ENCODE assay signal across 1 cellular context in the genomic region with DNA sequence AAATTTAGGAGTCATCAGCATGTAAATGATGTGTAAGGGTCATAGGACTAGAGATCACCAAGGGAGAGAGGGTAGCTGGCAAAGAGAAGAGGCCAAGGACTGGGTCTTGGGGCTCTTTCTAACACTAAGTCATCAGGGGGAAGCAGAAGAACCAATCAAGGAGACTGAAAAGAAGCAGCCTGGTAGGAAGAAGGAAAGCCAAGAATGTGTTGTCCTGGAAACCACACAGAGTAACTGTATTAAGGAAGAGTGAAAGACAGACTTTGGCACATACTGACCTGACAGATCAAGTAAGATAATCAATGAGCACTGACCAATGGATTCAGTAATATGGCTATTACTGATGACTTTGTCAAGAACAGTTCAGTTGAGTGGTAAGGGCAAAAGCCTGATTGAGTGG.
TF ChIP-seq lines count a peak whose summit lies in the region.

No MANE protein-coding gene starts in this region.

TF ChIP-seq in IMR-90, 13 proteins besides CTCF, POLR2A, EP300 and RAD21 (continued from another document):
- TF ChIP-seq ELK1 (IDR thresholded peaks at IDR 0.05; ENCODE audit: borderline replicate concordance, low read depth, low read length) (no peak), MXI1 (IDR thresholded peaks at IDR 0.05; ENCODE audit: borderline replicate concordance, low read depth, low read length) (no peak), RCOR1 (IDR thresholded peaks at IDR 0.05; ENCODE audit: insufficient replicate concordance, low read length) (no peak), MAZ (IDR thresholded peaks at IDR 0.05; ENCODE audit: borderline replicate concordance, low read depth, low read length) (no peak)
